7 cellular contexts compared by ENCODE assay signal in genomic region chr22:24043465-24043864, GRCh38. TPM values are rescaled to one million over a fixed set of nuclear protein-coding genes. Genes with fewer than 3 reads are reported as not detected.
"Had no signal": no experiment of that assay in that cellular context is flagged by ENCODE, and none has a peak within 500 bp of the region (broad histone marks: within the 10 kb centered on the region; RNA-seq: fewer than 3 reads in every experiment).

No MANE protein-coding gene starts in this region.

RNA-seq across cellular contexts. Expression of gene GSTT4, which starts 38.2 kb away (rescaled TPM):
- total RNA-seq: activated CD8-positive, alpha-beta T cell treated with anti-CD3 and anti-CD28 coated beads, Interleukin-2, amount 10 ng/mL, durations not matched to agents 7 days and 5 days; activated T-helper 1 cell treated with anti-CD3 and anti-CD28 coated beads, Interleukin-12 subunit alpha, Interleukin-12 subunit beta, Interleukin-2, Interleukin-4 antibody, amounts not matched to agents 30 ng/mL and 10 ng/mL and 1 ng/mL, durations not matched to agents 14 hours and 24 hours and 36 hours; ascending aorta; Peyer's patch; Right ventricle myocardium superior; SJCRH30; WTC11 had no signal
